ENCODE assay signal across 8 cellular contexts in the genomic region with DNA sequence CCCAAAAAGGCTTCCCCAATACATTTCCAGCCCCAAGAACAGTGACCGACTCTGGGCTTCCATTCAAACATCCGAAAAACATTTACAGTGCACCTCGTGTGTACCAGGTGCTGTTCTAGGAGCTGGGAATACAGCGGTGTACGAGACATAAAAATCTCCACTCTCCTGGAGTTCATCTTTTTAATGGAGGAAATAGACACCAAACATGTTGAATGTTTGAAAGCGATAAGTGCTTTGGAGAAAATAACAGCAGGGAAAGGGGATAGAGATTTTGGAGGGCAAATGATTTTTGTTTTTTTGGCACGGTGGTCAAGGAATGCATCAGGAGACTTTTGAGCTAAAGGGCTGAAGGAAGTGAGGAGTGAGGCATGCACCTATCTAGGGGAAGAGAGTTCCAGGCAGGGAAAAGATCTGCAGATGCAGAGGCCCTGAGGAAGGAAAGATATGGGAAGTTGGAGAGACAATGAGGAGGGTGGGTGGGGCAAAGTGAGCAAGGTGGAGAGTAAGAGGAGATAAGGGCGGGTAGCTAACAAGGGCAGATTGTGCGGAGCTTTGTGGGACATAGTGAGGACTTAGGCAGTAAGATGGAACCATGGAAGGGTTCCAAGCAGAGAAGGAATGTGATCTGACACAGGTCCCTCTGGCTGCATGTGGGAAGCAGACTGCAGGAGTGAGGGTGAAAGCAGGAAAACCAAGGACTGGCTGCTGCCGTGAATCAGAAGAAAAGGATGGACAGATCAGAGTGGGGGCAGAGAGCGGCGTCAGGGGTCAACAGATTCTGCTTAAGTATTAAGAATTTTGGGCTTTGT. TPM values are rescaled to one million over a fixed set of nuclear protein-coding genes. Genes with fewer than 3 reads are reported as not detected.
DNase-seq lines count a peak whose midpoint lies in the region; ATAC-seq and TF ChIP-seq lines count a peak whose summit lies in the region.

No MANE protein-coding gene starts in this region.

- WGBS in esophagus muscularis mucosa, result 46% methylated on average over 12 of the region's 12 CpGs

- peaks cover 24% of the 10 kb centered on the region for H3K4me1 ChIP-seq in RWPE2 (ENCODE audit: insufficient read depth, poor library complexity, severe bottlenecking)
- peaks cover 22 to 54% (median 48%) of the 10 kb centered on the region in 4 donors for H3K4me1 ChIP-seq in esophagus muscularis mucosa

- H3K9me3 ChIP-seq in RWPE2 (ENCODE audit: severe bottlenecking) (no peaks in the 10 kb centered on the region), esophagus muscularis mucosa (no peaks in the 10 kb centered on the region)

- peak overlapping the region; percentile 92 for H3K27ac Mint-ChIP-seq in osteocyte (ENCODE audit: unreplicated experiment)

- H3K27ac ChIP-seq in RWPE2 (ENCODE audit: poor library complexity, severe bottlenecking), result peak overlapping the region; percentile 41
- H3K27ac ChIP-seq in esophagus muscularis mucosa (replicated peaks in 1 of 4), result peak overlapping the region; percentile 78 to 88 (median 86)

- ATAC-seq in RWPE2 (ENCODE audit: low read depth) (no peak; the same call in 2 of the 3 replicates), HG03280 (IDR thresholded peaks at IDR 0.05; ENCODE audit: unreplicated experiment) (no peak)

- H3K36me3 Mint-ChIP-seq in osteocyte (ENCODE audit: unreplicated experiment), result no peaks in the 10 kb centered on the region

- H3K36me3 ChIP-seq in RWPE2 (ENCODE audit: low read depth) (peaks cover 8% of the 10 kb centered on the region), esophagus muscularis mucosa (no peaks in the 10 kb centered on the region)

- intact Hi-C loops in esophagus muscularis mucosa (cut with DNase I), result loop anchor here (10.0 kb wide), 1 partner anchor 302 kb away; the partner anchor contains the start of gene EID2

- H3K9me3 Mint-ChIP-seq in osteocyte (ENCODE audit: unreplicated experiment), result no peaks in the 10 kb centered on the region

- TF ChIP-seq EP300 in esophagus muscularis mucosa (IDR thresholded peaks at IDR 0.05), result no peak

- peak overlapping the region; percentile 94 for H3K4me3 Mint-ChIP-seq in osteocyte (ENCODE audit: unreplicated experiment)

- H3K27me3 ChIP-seq in RWPE2 (ENCODE audit: insufficient read depth, poor library complexity, severe bottlenecking) (no peaks in the 10 kb centered on the region), esophagus muscularis mucosa (no peaks in the 10 kb centered on the region)

- H3K4me3 ChIP-seq in GM12865 (ENCODE audit: low read depth, low read length), result peak overlapping the region; percentile 67
- peak overlapping the region; percentile 74 for H3K4me3 ChIP-seq in RWPE2 (ENCODE audit: severe bottlenecking)
- peak overlapping the region; percentile 69 to 81 (median 76) for H3K4me3 ChIP-seq in esophagus muscularis mucosa

- DNase-seq in GM12865 (ENCODE audit: low read depth), result no peak
- peak; percentile 9 for DNase-seq in RWPE2 (ENCODE audit: low spot score)
- no peak for DNase-seq in esophagus muscularis mucosa (ENCODE audit: extremely low spot score)
- DNase-seq in osteocyte (ENCODE audit: extremely low spot score, unreplicated experiment), result no peak
- DNase-seq in GM10266 (ENCODE audit: extremely low spot score), result no peak
- no peak for DNase-seq in NCI-H1048 (lab: John Stamatoyannopoulos, UW)
- no peak for DNase-seq in hypothalamus (lab: John Stamatoyannopoulos, UW)

- TF ChIP-seq CTCF in GM12865 (IDR thresholded peaks at IDR 0.05; ENCODE audit: insufficient read depth, low read depth, low read length, missing control alignments), result no peak
- TF ChIP-seq CTCF in RWPE2 (IDR thresholded peaks at IDR 0.05; ENCODE audit: poor library complexity, severe bottlenecking), result no peak
- no peak for TF ChIP-seq CTCF in esophagus muscularis mucosa (IDR thresholded peaks at IDR 0.05)
- TF ChIP-seq CTCF in osteocyte (IDR thresholded peaks at IDR 0.05), result no peak
- TF ChIP-seq CTCF in GM10266 (IDR thresholded peaks at IDR 0.05; ENCODE audit: control insufficient read depth, insufficient read depth, low read depth, missing control alignments), result no peak

- H3K4me1 Mint-ChIP-seq in osteocyte (ENCODE audit: unreplicated experiment), result peaks cover 38% of the 10 kb centered on the region

- no peak for TF ChIP-seq POLR2A in esophagus muscularis mucosa (IDR thresholded peaks at IDR 0.05; ENCODE audit: low read depth)

- H3K27me3 Mint-ChIP-seq in osteocyte (ENCODE audit: unreplicated experiment), result no peaks in the 10 kb centered on the region

RNA-seq across cellular contexts. Expression of gene FBL, which starts 0.7 kb away (rescaled TPM):
- total RNA-seq in esophagus muscularis mucosa, result 100 to 1,000 TPM in 2 of 4 donors, 10 to 100 TPM in 2; 90.6 to 142 (median 96.7) TPM
- total RNA-seq in osteocyte, result 161 and 172 TPM in 2 replicates

RNA-seq across cellular contexts. Expression of gene DYRK1B, which starts 12.9 kb away (rescaled TPM):
- 10 to 100 TPM in 3 of 4 donors, 1 to 10 TPM in 1; 9.3 to 19.4 (median 15.4) TPM for total RNA-seq in esophagus muscularis mucosa
- total RNA-seq in osteocyte, result 31.7 and 34.0 TPM in 2 replicates
